In genomic region chr11:69148377-69148762, GRCh38 we compare ENCODE assay signal across 2 cellular contexts.
TF ChIP-seq lines count a peak whose summit lies in the region.

No MANE protein-coding gene starts in this region.

TF ChIP-seq in GM23338, 12 proteins besides CTCF, POLR2A, EP300 and RAD21:
- TF ChIP-seq EZH2 (IDR thresholded peaks at IDR 0.05; ENCODE audit: low read depth, unreplicated experiment) (no peak), JUNB (IDR thresholded peaks at IDR 0.05; ENCODE audit: unreplicated experiment) (no peak), CREB1 (CRISPR knock-in tag; IDR thresholded peaks at IDR 0.05; ENCODE audit: low read depth) (no peak), REST (IDR thresholded peaks at IDR 0.05; ENCODE audit: unreplicated experiment) (no peak), ZNF462 (CRISPR knock-in tag; IDR thresholded peaks at IDR 0.05) (no peak), ZNF331 (CRISPR knock-in tag; IDR thresholded peaks at IDR 0.05; ENCODE audit: low read depth) (no peak), ETS1 (IDR thresholded peaks at IDR 0.05) (no peak), POLR2AphosphoS5 (IDR thresholded peaks at IDR 0.05; ENCODE audit: low read depth) (no peak), EZH2phosphoT487 (IDR thresholded peaks at IDR 0.05; ENCODE audit: unreplicated experiment) (no peak), STAT1 (IDR thresholded peaks at IDR 0.05; ENCODE audit: unreplicated experiment) (no peak), NANOG (IDR thresholded peaks at IDR 0.05; ENCODE audit: borderline replicate concordance) (no peak)

TF ChIP-seq in K562, 482 proteins besides CTCF, POLR2A, EP300 and RAD21:
- TF ChIP-seq MAX (CRISPR knock-in tag; IDR thresholded peaks at IDR 0.05), result peak; percentile 26; the same call in 1 of the 2 replicates
- 0 out of 2 replicates have a peak, but pooled peaks have one; percentile 9 for TF ChIP-seq MGA (IDR thresholded peaks at IDR 0.05)
- no peak for TF ChIP-seq MCM2 (IDR thresholded peaks at IDR 0.05; ENCODE audit: low read depth)
